8 cellular contexts compared by ENCODE assay signal in genomic region chr10:120221873-120222485, GRCh38.
DNase-seq lines count a peak whose midpoint lies in the region; ATAC-seq and TF ChIP-seq lines count a peak whose summit lies in the region.

No MANE protein-coding gene starts in this region.

- intact Hi-C loops in sigmoid colon (cut with DNase I), result no loop called here

- TF ChIP-seq POLR2A in sigmoid colon (IDR thresholded peaks at IDR 0.05), result no peak

- peak; percentile 65 for DNase-seq in NCI-H748 (lab: John Stamatoyannopoulos, UW; ENCODE audit: unreplicated experiment)
- DNase-seq in dedifferentiated amniotic fluid mesenchymal stem cell (ENCODE audit: extremely low spot score), result peak; percentile 40
- peak; percentile 29 for DNase-seq in pulmonary artery endothelial cell (ENCODE audit: low read depth, low spot score)
- no peak for DNase-seq in mucosa of gallbladder (ENCODE audit: low spot score)
- no peak for DNase-seq in sigmoid colon
- DNase-seq in activated T-cell treated with anti-CD3 and anti-CD28 coated beads for 4 hours, result no peak

- H3K4me1 ChIP-seq in sigmoid colon, result no peaks in the 10 kb centered on the region

- H3K27ac ChIP-seq in C4-2B (peak overlapping the region; percentile 38), sigmoid colon (no peak overlapping the region)

- ATAC-seq in GM19395 (IDR thresholded peaks at IDR 0.05; ENCODE audit: unreplicated experiment), result peak; percentile 52

- no peaks in the 10 kb centered on the region for H3K36me3 ChIP-seq in sigmoid colon

- 55 to 58% methylated on average over 4 of the region's 4 CpGs for WGBS in sigmoid colon, 2 donors

- peak; percentile 94 for TF ChIP-seq CTCF in C4-2B (conservative IDR thresholded peaks at IDR 0.05)
- no peak for TF ChIP-seq CTCF in sigmoid colon (IDR thresholded peaks at IDR 0.05)

- H3K27me3 ChIP-seq in sigmoid colon, result no peaks in the 10 kb centered on the region

- no peak for TF ChIP-seq EP300 in sigmoid colon (IDR thresholded peaks at IDR 0.05)

- H3K4me3 ChIP-seq in sigmoid colon, result no peak overlapping the region

- H3K9me3 ChIP-seq in sigmoid colon, result no peaks in the 10 kb centered on the region

Comparison
In these comparisons a context has a peak if more than half of its experiments do, and no peak if none do; other contexts are left out.
1. DNase-seq: peak in NCI-H748 (single experiment), dedifferentiated amniotic fluid mesenchymal stem cell (single experiment) and pulmonary artery endothelial cell (single experiment); none in mucosa of gallbladder (single experiment), sigmoid colon (single experiment) and activated T-cell treated with anti-CD3 and anti-CD28 coated beads for 4 hours (single experiment).